In genomic region chr16:28749997-28750465, GRCh38 we compare ENCODE assay signal across 9 cellular contexts. TPM values are rescaled to one million over a fixed set of nuclear protein-coding genes. Genes with fewer than 3 reads are reported as not detected.
DNase-seq lines count a peak whose midpoint lies in the region; ATAC-seq and TF ChIP-seq lines count a peak whose summit lies in the region.
"Not testable (repeated sequence)": the region's sequence is repeated elsewhere in the genome, so short reads cannot be mapped to it uniquely, and the experiment has no call there.
"Had no signal": no experiment of that assay in that cellular context is flagged by ENCODE, and none has a peak within 500 bp of the region (broad histone marks: within the 10 kb centered on the region; RNA-seq: fewer than 3 reads in every experiment).

No MANE protein-coding gene starts in this region.

- not testable (repeated sequence) for H3K9me3 Mint-ChIP-seq in Calu3 (ENCODE audit: low read depth, unreplicated experiment); effector memory CD8-positive, alpha-beta T cell; naive thymus-derived CD8-positive, alpha-beta T cell

- DNase-seq in Calu3 (peak; percentile 59), Peyer's patch (peak in 2 of 3 donors; percentile 41 to 65)
- DNase-seq in activated T-cell treated with anti-CD3 and anti-CD28 coated beads, Interleukin-2, amount 50 U/mL, for 1 hour: peak; percentile 61
- peak; percentile 27 to 49 (median 38) for DNase-seq in effector memory CD8-positive, alpha-beta T cell
- peak; percentile 24 to 70 (median 52) for DNase-seq in naive thymus-derived CD8-positive, alpha-beta T cell
- DNase-seq in stimulated activated CD8-positive, alpha-beta memory T cell treated with anti-CD3 and anti-CD28 coated beads, Interleukin-15, amount 100 ng/mL, for 24 hours (ENCODE audit: low read depth): peak; percentile 14

- not testable (repeated sequence) for H3K4me1 Mint-ChIP-seq in Calu3 (ENCODE audit: low read depth, unreplicated experiment); effector memory CD8-positive, alpha-beta T cell (ENCODE audit: low read depth in 2 of 2); naive thymus-derived CD8-positive, alpha-beta T cell

- H3K27ac ChIP-seq in Peyer's patch: peak overlapping the region in 1 of 4 donors; percentile 71

- H3K27me3 ChIP-seq in Peyer's patch: not testable (repeated sequence)

- not testable (repeated sequence) for H3K27me3 Mint-ChIP-seq in Calu3 (ENCODE audit: unreplicated experiment); effector memory CD8-positive, alpha-beta T cell; naive thymus-derived CD8-positive, alpha-beta T cell

- not testable (repeated sequence) for H3K4me1 ChIP-seq in Peyer's patch

- TF ChIP-seq POLR2A in Peyer's patch (IDR thresholded peaks at IDR 0.05): not testable (repeated sequence)

- peak overlapping the region in 1 of 4 donors; percentile 39 for H3K4me3 ChIP-seq in Peyer's patch

- not testable (repeated sequence) for H3K9me3 ChIP-seq in Peyer's patch

- POLR2A ChIA-PET in naive thymus-derived CD8-positive, alpha-beta T cell (lab: Charles Lee): not testable (repeated sequence)

- intact Hi-C loops in Calu3 (cut with micrococcal nuclease; ENCODE audit: unreplicated experiment): not testable (repeated sequence)

- peak overlapping the region; percentile 64 for H3K4me3 Mint-ChIP-seq in Calu3 (ENCODE audit: low read depth, unreplicated experiment)
- H3K4me3 Mint-ChIP-seq in effector memory CD8-positive, alpha-beta T cell: peak overlapping the region; percentile 31 to 58
- H3K4me3 Mint-ChIP-seq in naive thymus-derived CD8-positive, alpha-beta T cell: peak overlapping the region in 5 of 10 donors; percentile 36 to 61 (median 50)

- not testable (repeated sequence) for H3K36me3 ChIP-seq in Peyer's patch

- CTCF ChIA-PET in Calu3 (lab: Charles Lee): not testable (repeated sequence)

- ATAC-seq in GM21367 (IDR thresholded peaks at IDR 0.05; ENCODE audit: unreplicated experiment) (peak; percentile 81), HG03025 (IDR thresholded peaks at IDR 0.05; ENCODE audit: low FRiP score, unreplicated experiment) (peak; percentile 84)
- peak; percentile 97 for ATAC-seq in effector memory CD8-positive, alpha-beta T cell (replicated peaks)
- peak; percentile 96 to 97 for ATAC-seq in naive thymus-derived CD8-positive, alpha-beta T cell

- TF ChIP-seq CTCF in Calu3 (IDR thresholded peaks at IDR 0.05; ENCODE audit: unreplicated experiment): peak; percentile 22
- TF ChIP-seq CTCF in Peyer's patch (IDR thresholded peaks at IDR 0.05): not testable (repeated sequence)

- BruUV-seq in Calu3 (replicated peaks; lab: Mats Ljungman, UMichigan): not testable (repeated sequence)

- H3K27ac Mint-ChIP-seq in Calu3 (ENCODE audit: unreplicated experiment): not testable (repeated sequence)
- peak overlapping the region in 1 of 2 donors; percentile 86 for H3K27ac Mint-ChIP-seq in effector memory CD8-positive, alpha-beta T cell
- H3K27ac Mint-ChIP-seq in naive thymus-derived CD8-positive, alpha-beta T cell: peak overlapping the region in 3 of 10 donors; percentile 36 to 53 (median 51)

- not testable (repeated sequence) for H3K36me3 Mint-ChIP-seq in Calu3 (ENCODE audit: insufficient read depth, unreplicated experiment); effector memory CD8-positive, alpha-beta T cell (ENCODE audit: insufficient read depth); naive thymus-derived CD8-positive, alpha-beta T cell

RNA-seq across cellular contexts. Expression of gene NPIPB9, which starts 1.6 kb away (rescaled TPM):
- total RNA-seq in Calu3 (2022) (5.2 and 7.0 TPM in 2 replicates), Peyer's patch (10 to 100 TPM in 1 of 4 donors, 1 to 10 TPM in 1, not detected in 2; 3.9 to 22.2 TPM)
- 1 to 10 TPM; 5.8 to 6.2 TPM for total RNA-seq in naive thymus-derived CD8-positive, alpha-beta T cell
- polyA plus RNA-seq in naive thymus-derived CD8-positive, alpha-beta T cell: under 1 TPM in 2 of 3 donors, not detected in 1; 0.25 to 0.53 TPM
- total RNA-seq: H7 had no signal

RNA-seq across cellular contexts. Expression of gene EIF3C, which starts 38.8 kb away (rescaled TPM):
- 1,403 and 1,537 TPM in 2 replicates for total RNA-seq in Calu3 (2022)
- 100 to 1,000 TPM; 157 to 700 (median 233) TPM for total RNA-seq in Peyer's patch
- total RNA-seq in naive thymus-derived CD8-positive, alpha-beta T cell: 100 to 1,000 TPM; 271 to 279 TPM
- polyA plus RNA-seq in naive thymus-derived CD8-positive, alpha-beta T cell: 100 to 1,000 TPM; 208 to 320 (median 221) TPM
